8 cellular contexts compared by ENCODE assay signal in the genomic region with DNA sequence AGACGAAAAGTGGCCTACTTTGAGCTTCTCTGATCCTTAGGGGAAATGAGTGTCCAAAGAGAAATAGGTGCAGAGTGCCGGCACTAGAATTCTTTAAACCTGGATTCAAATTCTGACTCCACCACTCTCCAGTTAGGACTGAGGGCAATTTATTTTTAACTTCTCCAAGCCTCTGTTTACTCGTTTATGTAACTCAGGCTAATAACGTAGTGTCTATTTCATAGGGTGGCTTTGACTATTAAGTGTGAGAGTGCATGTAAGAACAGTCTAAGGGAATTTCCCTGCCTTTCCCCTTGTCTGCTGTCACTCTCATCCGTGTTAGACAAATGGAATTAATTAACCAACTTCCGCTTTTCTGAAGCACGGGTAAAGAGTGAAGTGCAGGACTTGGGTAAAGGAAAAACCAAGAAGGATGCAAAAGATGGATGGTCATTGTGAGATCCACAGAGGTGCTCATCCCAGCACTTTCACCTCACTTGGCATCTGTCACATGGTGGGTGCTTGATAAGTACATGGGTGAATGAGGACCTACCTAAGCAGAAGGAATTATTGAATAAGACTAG. TPM values are rescaled to one million over a fixed set of nuclear protein-coding genes. Genes with fewer than 3 reads are reported as not detected.
A peak's percentile ranks its signal among the peaks of the same experiment; 100 is the strongest.
DNase-seq lines count a peak whose midpoint lies in the region; ATAC-seq and TF ChIP-seq lines count a peak whose summit lies in the region.

No MANE protein-coding gene starts in this region.

- H3K4me1 ChIP-seq in left ventricle myocardium inferior (peaks cover 71% of the 10 kb centered on the region), rectal smooth muscle tissue (ENCODE audit: control insufficient read depth, insufficient read depth, low read length) (peaks cover 16% of the 10 kb centered on the region)

- H3K4me3 Mint-ChIP-seq in activated T-helper 2 cell treated with anti-CD3 and anti-CD28 coated beads, Interferon-gamma antibody, Interleukin-2, Interleukin-4, amounts not matched to agents 10 μg/mL and 5 μg/mL and 100 μg/mL, durations not matched to agents 14 hours and 24 hours and 36 hours (ENCODE audit: low read depth), result peak overlapping the region; percentile 98

- H3K27ac Mint-ChIP-seq in activated T-helper 2 cell treated with anti-CD3 and anti-CD28 coated beads, Interferon-gamma antibody, Interleukin-2, Interleukin-4, amounts not matched to agents 10 μg/mL and 5 μg/mL and 100 μg/mL, durations not matched to agents 14 hours and 24 hours and 36 hours, result peak overlapping the region; percentile 98

- no peaks in the 10 kb centered on the region for H3K27me3 Mint-ChIP-seq in activated T-helper 2 cell treated with anti-CD3 and anti-CD28 coated beads, Interferon-gamma antibody, Interleukin-2, Interleukin-4, amounts not matched to agents 10 μg/mL and 5 μg/mL and 100 μg/mL, durations not matched to agents 14 hours and 24 hours and 36 hours (ENCODE audit: low read depth)

- H3K4me1 Mint-ChIP-seq in activated T-helper 2 cell treated with anti-CD3 and anti-CD28 coated beads, Interferon-gamma antibody, Interleukin-2, Interleukin-4, amounts not matched to agents 10 μg/mL and 5 μg/mL and 100 μg/mL, durations not matched to agents 14 hours and 24 hours and 36 hours (ENCODE audit: low read depth), result peaks cover 59% of the 10 kb centered on the region

- peak overlapping the region; percentile 81 for H3K4me3 ChIP-seq in left ventricle myocardium inferior
- peak overlapping the region; percentile 84 for H3K4me3 ChIP-seq in rectal smooth muscle tissue (ENCODE audit: low read length)

- H3K36me3 ChIP-seq in left ventricle myocardium inferior (no peaks in the 10 kb centered on the region), rectal smooth muscle tissue (ENCODE audit: control insufficient read depth, insufficient read depth, low read length) (no peaks in the 10 kb centered on the region)

- H3K27ac ChIP-seq in C4-2B, result peak overlapping the region; percentile 55
- peak overlapping the region; percentile 95 for H3K27ac ChIP-seq in left ventricle myocardium inferior (replicated peaks)
- H3K27ac ChIP-seq in rectal smooth muscle tissue (ENCODE audit: low read depth, low read length), result peak overlapping the region; percentile 93

- H3K9me3 Mint-ChIP-seq in activated T-helper 2 cell treated with anti-CD3 and anti-CD28 coated beads, Interferon-gamma antibody, Interleukin-2, Interleukin-4, amounts not matched to agents 10 μg/mL and 5 μg/mL and 100 μg/mL, durations not matched to agents 14 hours and 24 hours and 36 hours, result no peaks in the 10 kb centered on the region

- peaks cover 25% of the 10 kb centered on the region for H3K36me3 Mint-ChIP-seq in activated T-helper 2 cell treated with anti-CD3 and anti-CD28 coated beads, Interferon-gamma antibody, Interleukin-2, Interleukin-4, amounts not matched to agents 10 μg/mL and 5 μg/mL and 100 μg/mL, durations not matched to agents 14 hours and 24 hours and 36 hours (ENCODE audit: low read depth)

- H3K9ac ChIP-seq in rectal smooth muscle tissue (ENCODE audit: low read length), result peak overlapping the region; percentile 81

- H3K27me3 ChIP-seq in left ventricle myocardium inferior (ENCODE audit: low read depth), result no peaks in the 10 kb centered on the region
- no peaks in the 10 kb centered on the region for H3K27me3 ChIP-seq in rectal smooth muscle tissue (ENCODE audit: control insufficient read depth, insufficient read depth, low read length)

- no peaks in the 10 kb centered on the region for H3K9me3 ChIP-seq in left ventricle myocardium inferior (replicated peaks)

- no peak for TF ChIP-seq CTCF in C4-2B (conservative IDR thresholded peaks at IDR 0.05)
- TF ChIP-seq CTCF in left ventricle myocardium inferior (IDR thresholded peaks at IDR 0.05; ENCODE audit: borderline replicate concordance), result no peak

- peak; percentile 25 for ATAC-seq in GM19351 (IDR thresholded peaks at IDR 0.05; ENCODE audit: unreplicated experiment)

- DNase-seq in NCI-H2171 (lab: John Stamatoyannopoulos, UW) (peak; percentile 9), left ventricle myocardium inferior (no peak), GM19238 (ENCODE audit: insufficient read length, low spot score) (no peak), AG08396 (ENCODE audit: low spot score) (no peak)
- DNase-seq in activated T-helper 2 cell treated with anti-CD3 and anti-CD28 coated beads, Interferon-gamma antibody, Interleukin-2, Interleukin-4, amounts not matched to agents 10 μg/mL and 5 μg/mL and 100 μg/mL, durations not matched to agents 14 hours and 24 hours and 36 hours (ENCODE audit: low spot score), result no peak

- intact Hi-C loops in activated T-helper 2 cell treated with anti-CD3 and anti-CD28 coated beads, Interferon-gamma antibody, Interleukin-2, Interleukin-4, amounts not matched to agents 10 μg/mL and 5 μg/mL and 100 μg/mL, durations not matched to agents 14 hours and 24 hours and 36 hours (cut with micrococcal nuclease), result loop anchor here (1.0 to 5.0 kb wide), 8 partner anchors 13 to 262 kb away; partner anchors contain the start of genes ZKSCAN4, ZSCAN12, ZSCAN16 and ZSCAN26
- intact Hi-C loops in left ventricle myocardium inferior (cut with micrococcal nuclease), result loop anchor here (10.0 kb wide), 1 partner anchor 217 kb away; no protein-coding TSS in a partner anchor

RNA-seq across cellular contexts. Expression of gene ZKSCAN8, which starts 4.1 kb away (rescaled TPM):
- 17.9 and 20.8 TPM in 2 replicates for total RNA-seq in activated T-helper 2 cell treated with anti-CD3 and anti-CD28 coated beads, Interferon-gamma antibody, Interleukin-2, Interleukin-4, amounts not matched to agents 10 μg/mL and 5 μg/mL and 100 μg/mL, durations not matched to agents 14 hours and 24 hours and 36 hours
- total RNA-seq in left ventricle myocardium inferior, result 11.2 TPM

RNA-seq across cellular contexts. Expression of gene ZSCAN16, which starts 13.1 kb away (rescaled TPM):
- total RNA-seq in activated T-helper 2 cell treated with anti-CD3 and anti-CD28 coated beads, Interferon-gamma antibody, Interleukin-2, Interleukin-4, amounts not matched to agents 10 μg/mL and 5 μg/mL and 100 μg/mL, durations not matched to agents 14 hours and 24 hours and 36 hours, result 4.0 TPM in 2 replicates
- total RNA-seq in left ventricle myocardium inferior, result 2.1 TPM

RNA-seq across cellular contexts. Expression of gene ZNF165, which starts 57.2 kb away (rescaled TPM):
- 0.34 TPM in 2 replicates for total RNA-seq in activated T-helper 2 cell treated with anti-CD3 and anti-CD28 coated beads, Interferon-gamma antibody, Interleukin-2, Interleukin-4, amounts not matched to agents 10 μg/mL and 5 μg/mL and 100 μg/mL, durations not matched to agents 14 hours and 24 hours and 36 hours
- 0.55 TPM for total RNA-seq in left ventricle myocardium inferior
